ENCODE assay signal across 21 cellular contexts in genomic region chr3:197611255-197611654, GRCh38. TPM values are rescaled to one million over a fixed set of nuclear protein-coding genes. Genes with fewer than 3 reads are reported as not detected.
DNase-seq lines count a peak whose midpoint lies in the region; ATAC-seq, FAIRE-seq and TF ChIP-seq lines count a peak whose summit lies in the region.
"Had no signal": no experiment of that assay in that cellular context is flagged by ENCODE, and none has a peak within 500 bp of the region (broad histone marks: within the 10 kb centered on the region; RNA-seq: fewer than 3 reads in every experiment).

No MANE protein-coding gene starts in this region.

- in situ Hi-C loops in K562 (cut with MboI): no loop called here

- peak overlapping the region; percentile 9 for H3K27ac Mint-ChIP-seq in stimulated activated naive CD8-positive, alpha-beta T cell treated with anti-CD3 and anti-CD28 coated beads, Interleukin-15, Interleukin-2, amounts not matched to agents 100 ng/mL and 50 ng/mL, for 24 hours

- no peak for TF ChIP-seq EP300 in K562 (IDR thresholded peaks at IDR 0.05; ENCODE audit: low read length)

- no peak for TF ChIP-seq RAD21 in K562 (CRISPR knock-in tag; conservative IDR thresholded peaks at IDR 0.05 in 1 of 2, IDR thresholded peaks at IDR 0.05 in 1 of 2)

- H3K9me3 ChIP-seq in HEK293 (ENCODE audit: control insufficient read depth, insufficient read depth, low read depth, low read length) (no peaks in the 10 kb centered on the region), K562 (replicated peaks; ENCODE audit: control insufficient read depth, insufficient read depth, low read depth, low read length) (peaks cover 3% of the 10 kb centered on the region; the same call in 1 of the 2 replicates), breast epithelium (no peaks in the 10 kb centered on the region)
- H3K9me3 ChIP-seq: SJCRH30 had no signal

- no peak overlapping the region for H3K9ac ChIP-seq in K562 (ENCODE audit: insufficient read depth in 1 of 2, low read depth in 2 of 2, low read length in 2 of 2)
- H3K9ac ChIP-seq: GM23248 had no signal

- H3K36me3 ChIP-seq in HEK293 (ENCODE audit: control insufficient read depth in 2 of 2, insufficient read depth in 1 of 2, low read length in 2 of 2) (peaks cover 12 to 96% of the 10 kb centered on the region in 2 experiments; a peak in 2 of 3 replicates), K562 (ENCODE audit: control insufficient read depth, insufficient read depth, low read length) (peaks cover 88% of the 10 kb centered on the region), breast epithelium (peaks cover 7% of the 10 kb centered on the region)

- no peak for ATAC-seq in stimulated activated naive CD8-positive, alpha-beta T cell treated with anti-CD3 and anti-CD28 coated beads, Interleukin-15, Interleukin-2, amounts not matched to agents 100 U/mL and 50 U/mL, for 24 hours
- no peak for ATAC-seq in K562
- ATAC-seq: Right ventricle myocardium inferior had no signal

- no peak overlapping the region for H3K4me3 ChIP-seq in HEK293 (ENCODE audit: low read depth, low read length)
- H3K4me3 ChIP-seq in K562: no peak overlapping the region
- no peak overlapping the region for H3K4me3 ChIP-seq in breast epithelium
- H3K4me3 ChIP-seq: GM23248, SJCRH30 had no signal

- peaks cover 6% of the 10 kb centered on the region for H3K9me3 Mint-ChIP-seq in stimulated activated naive CD8-positive, alpha-beta T cell treated with anti-CD3 and anti-CD28 coated beads, Interleukin-15, Interleukin-2, amounts not matched to agents 100 ng/mL and 50 ng/mL, for 24 hours

- no peaks in the 10 kb centered on the region for H3K27me3 ChIP-seq in K562 (ENCODE audit: control insufficient read depth in 2 of 2, insufficient read depth in 2 of 2, low read length in 2 of 2)
- H3K27me3 ChIP-seq in breast epithelium: no peaks in the 10 kb centered on the region
- H3K27me3 ChIP-seq: SJCRH30 had no signal

- H3K27ac ChIP-seq in HEK293 (ENCODE audit: extremely low read depth, low read depth, low read length) (no peak overlapping the region), K562 (ENCODE audit: extremely low read depth, low read depth, low read length) (no peak overlapping the region), breast epithelium (no peak overlapping the region)
- H3K27ac ChIP-seq: GM23248, SJCRH30 had no signal

- DNase-seq in stimulated activated naive CD8-positive, alpha-beta T cell treated with anti-CD3 and anti-CD28 coated beads, Interleukin-15, Interleukin-2, amounts not matched to agents 100 U/mL and 50 U/mL, for 24 hours: no peak
- DNase-seq in K562 (ENCODE audit: extremely low read depth in 1 of 4, low spot score in 3 of 4) (no peak), NCI-H510A (lab: John Stamatoyannopoulos, UW) (no peak), GM10266 (ENCODE audit: extremely low spot score) (no peak), breast epithelium (ENCODE audit: low spot score in 2 of 2) (no peak)
- DNase-seq: C1 segment of cervical spinal cord, GM23248, H7, KBM-7, NCI-H1105 treated with DMSO at 0.1 percent for 48 hours, NCI-H146, NCI-H1930, NCI-H2107, NCI-H524 treated with DMSO at 0.1 percent for 48 hours, NCI-H774, SJCRH30 had no signal

- TF ChIP-seq POLR2A in K562 (conservative IDR thresholded peaks at IDR 0.05) (no peak), breast epithelium (IDR thresholded peaks at IDR 0.05) (no peak)

- H3K4me1 Mint-ChIP-seq in stimulated activated naive CD8-positive, alpha-beta T cell treated with anti-CD3 and anti-CD28 coated beads, Interleukin-15, Interleukin-2, amounts not matched to agents 100 ng/mL and 50 ng/mL, for 24 hours (ENCODE audit: low read depth): peaks cover 25% of the 10 kb centered on the region

- H3K4me1 ChIP-seq in HEK293 (ENCODE audit: control insufficient read depth, insufficient read depth, low read length): no peaks in the 10 kb centered on the region
- peaks cover 0 to 4% of the 10 kb centered on the region in 2 experiments; a peak in 2 of 5 replicates for H3K4me1 ChIP-seq in K562 (replicated peaks in 1 of 2; ENCODE audit: control insufficient read depth in 2 of 2, insufficient read depth in 2 of 2, low read length in 2 of 2)
- H3K4me1 ChIP-seq in breast epithelium: no peaks in the 10 kb centered on the region
- H3K4me1 ChIP-seq: SJCRH30 had no signal

- H3K79me2 ChIP-seq in K562 (ENCODE audit: control insufficient read depth, insufficient read depth, low read length): no peaks in the 10 kb centered on the region

- peaks cover 78% of the 10 kb centered on the region for H3K36me3 Mint-ChIP-seq in stimulated activated naive CD8-positive, alpha-beta T cell treated with anti-CD3 and anti-CD28 coated beads, Interleukin-15, Interleukin-2, amounts not matched to agents 100 ng/mL and 50 ng/mL, for 24 hours (ENCODE audit: low read depth)

- no peak overlapping the region for H2AFZ ChIP-seq in K562 (ENCODE audit: low read depth, low read length)
- H2AFZ ChIP-seq: GM23248 had no signal

- H3K9me1 ChIP-seq in K562 (ENCODE audit: control insufficient read depth, insufficient read depth, low read length): no peaks in the 10 kb centered on the region

- no peak for FAIRE-seq in K562 (lab: Jason Lieb, UNC)
- FAIRE-seq: D721Med had no signal

- WGBS in K562 (ENCODE audit: insufficient coverage, low coverage, missing lambda C conversion rate): 95% methylated on average over 2 of the region's 2 CpGs

- TF ChIP-seq CTCF in HEK293 (tag by site-specific recombination; IDR thresholded peaks at IDR 0.05) (no peak), K562 (IDR thresholded peaks at IDR 0.05 in 2 of 3, conservative IDR thresholded peaks at IDR 0.05 in 1 of 3; ENCODE audit: insufficient read depth in 2 of 3, low read depth in 1 of 3, low read length in 3 of 3) (no peak), GM10266 (IDR thresholded peaks at IDR 0.05; ENCODE audit: control insufficient read depth, insufficient read depth, low read depth, missing control alignments) (no peak), breast epithelium (IDR thresholded peaks at IDR 0.05) (no peak)

- intact Hi-C loops in K562 (cut with micrococcal nuclease) (no loop called here), breast epithelium (cut with DNase I; ENCODE audit: low total_unique reads) (no loop called here)

- POLR2A ChIA-PET in HEK293 (lab: Yijun Ruan, JAX) (no interaction called here), K562 (lab: Yijun Ruan, JAX) (no interaction called here)

- no TSS peak for BruUV-seq in K562 (replicated peaks; lab: Mats Ljungman, UMichigan)

- no peak overlapping the region for H3K4me3 Mint-ChIP-seq in stimulated activated naive CD8-positive, alpha-beta T cell treated with anti-CD3 and anti-CD28 coated beads, Interleukin-15, Interleukin-2, amounts not matched to agents 100 ng/mL and 50 ng/mL, for 24 hours

- H3K4me2 ChIP-seq in K562 (ENCODE audit: insufficient read depth, low read length): no peak overlapping the region

- CTCF ChIA-PET in HEK293 (lab: Yijun Ruan, JAX): interaction anchor here (1.1 to 1.3 kb wide), 2 partner anchors 12 to 13 kb away, joined by 4 to 8 read pairs; no protein-coding TSS in a partner anchor
- CTCF ChIA-PET in K562 (lab: Yijun Ruan, JAX; ENCODE audit: low intra/inter-chr PET ratio): no interaction called here

- no peaks in the 10 kb centered on the region for H4K20me1 ChIP-seq in K562 (replicated peaks; ENCODE audit: control insufficient read depth, insufficient read depth, low read length)

- H3K27me3 Mint-ChIP-seq in stimulated activated naive CD8-positive, alpha-beta T cell treated with anti-CD3 and anti-CD28 coated beads, Interleukin-15, Interleukin-2, amounts not matched to agents 100 ng/mL and 50 ng/mL, for 24 hours: no peaks in the 10 kb centered on the region

TF ChIP-seq in HEK293, 187 proteins besides CTCF, POLR2A, EP300 and RAD21 (continues in another document):
- TF ChIP-seq MYNN (tag by site-specific recombination; IDR thresholded peaks at IDR 0.05; ENCODE audit: borderline replicate concordance) (no peak), ZNF146 (tag by site-specific recombination; IDR thresholded peaks at IDR 0.05) (peak; percentile 91), ZNF184 (tag by site-specific recombination; IDR thresholded peaks at IDR 0.05) (no peak), ZNF843 (tag by site-specific recombination; IDR thresholded peaks at IDR 0.05) (no peak)

TF ChIP-seq in K562, 482 proteins besides CTCF, POLR2A, EP300 and RAD21:
- no peak for TF ChIP-seq NFIX (CRISPR knock-in tag; IDR thresholded peaks at IDR 0.05; ENCODE audit: low read depth)
- TF ChIP-seq RBM17 (IDR thresholded peaks at IDR 0.05; ENCODE audit: borderline replicate concordance, low read depth, low read length): no peak
- peak; percentile 65 for TF ChIP-seq ZNF146 (CRISPR knock-in tag; IDR thresholded peaks at IDR 0.05; ENCODE audit: unreplicated experiment)
- TF ChIP-seq EP400 (IDR thresholded peaks at IDR 0.05): no peak
- peak; percentile 3 for TF ChIP-seq RBM25 (IDR thresholded peaks at IDR 0.05; ENCODE audit: low read depth, low read length, severe bottlenecking)

RNA-seq across cellular contexts. Expression of gene BDH1, which starts 55.5 kb away (rescaled TPM):
- 0.60 and 1.0 TPM in 2 replicates for total RNA-seq in K562 (2011; cell fraction: chromatin; rRNA removed; ENCODE audit: low replicate concordance)
- total RNA-seq in K562 (2011; cell fraction: nucleolus; rRNA removed): 0.26 and 0.33 TPM in 2 replicates
- total RNA-seq in K562 (2011; cell fraction: nucleoplasm; rRNA removed): 0.44 and 1.4 TPM in 2 replicates
- total RNA-seq in K562 (2014; rRNA removed) (0.29 TPM in 1 of 2 replicates, not detected in the other), K562 (2014; rRNA removed; fragmentation: Illumina TruSeq; extraction: Trizol) (0.11 TPM in 1 of 2 replicates, not detected in the other), K562 (2015; rRNA removed; fragmentation: Illumina TruSeq; extraction: Trizol) (0.04 TPM in 1 of 2 replicates, not detected in the other), K562 (2021) (0.11 and 0.27 TPM in 2 replicates), breast epithelium (10 to 100 TPM; 14.6 to 33.1 (median 16.4) TPM)
- polyA plus RNA-seq in K562 (2011; rRNA removed) (0.03 and 0.32 TPM in 2 replicates), K562 (2014; fragmentation: Illumina TruSeq; extraction: Trizol) (0.19 TPM in 1 of 2 replicates, not detected in the other), K562 (2014; fragmentation: Nextera tagmentation; extraction: Ambion mirVana) (under 1 TPM; 0.13 to 0.89 TPM), K562 (2014; rRNA removed) (0.07 and 0.69 TPM in 2 replicates)
- polyA plus RNA-seq in K562 (2011; cell fraction: cytosol; rRNA removed): 0.06 and 0.22 TPM in 2 replicates
- polyA plus RNA-seq in K562 (2011; cell fraction: nucleus; rRNA removed): 0.38 and 0.94 TPM in 2 replicates
- polyA plus RNA-seq in K562 (2012): 0.36 and 0.76 TPM in 2 replicates
- polyA minus RNA-seq in K562 (2011; rRNA and poly(A)+ RNA removed): 0.21 TPM in 1 of 2 replicates, not detected in the other
- polyA minus RNA-seq in K562 (2011; cell fraction: cytosol; rRNA and poly(A)+ RNA removed): not detected in 2 replicates
- polyA minus RNA-seq in K562 (2011; cell fraction: nucleus; rRNA and poly(A)+ RNA removed): 0.11 and 0.13 TPM in 2 replicates
- total RNA-seq: G401 had no signal

Comparison
In these comparisons a context has a peak if more than half of its experiments do, and no peak if none do; other contexts are left out.
1. RNA of gene BDH1, which starts 55.5 kb away (total RNA-seq): 14.6 to 33.1 TPM in breast epithelium; 0.04 to 1.4 TPM in K562; every median in the first group is over 4 times any median in the second.